ENCODE assay signal across 9 cellular contexts in genomic region chr11:35526370-35526792, GRCh38. TPM values are rescaled to one million over a fixed set of nuclear protein-coding genes. Genes with fewer than 3 reads are reported as not detected.
DNase-seq lines count a peak whose midpoint lies in the region; ATAC-seq and TF ChIP-seq lines count a peak whose summit lies in the region.
"Had no signal": no experiment of that assay in that cellular context is flagged by ENCODE, and none has a peak within 500 bp of the region (broad histone marks: within the 10 kb centered on the region; RNA-seq: fewer than 3 reads in every experiment).

No MANE protein-coding gene starts in this region.

- H3K36me3 ChIP-seq in fibroblast of lung (ENCODE audit: control insufficient read depth, insufficient read depth, low read length) (no peaks in the 10 kb centered on the region), rectal smooth muscle tissue (ENCODE audit: control insufficient read depth, insufficient read depth, low read length) (no peaks in the 10 kb centered on the region)

- TF ChIP-seq CTCF in fibroblast of lung (conservative IDR thresholded peaks at IDR 0.05 in 1 of 2, IDR thresholded peaks at IDR 0.05 in 1 of 2; ENCODE audit: low read depth in 1 of 2, low read length in 2 of 2) = no peak

- peaks cover 13% of the 10 kb centered on the region for H3K79me2 ChIP-seq in fibroblast of lung (ENCODE audit: control insufficient read depth, insufficient read depth, low read length)

- no peaks in the 10 kb centered on the region for H4K20me1 ChIP-seq in fibroblast of lung (ENCODE audit: control insufficient read depth, extremely low read depth, insufficient read depth, low read length)

- H3K4me1 ChIP-seq in fibroblast of lung (ENCODE audit: control insufficient read depth, extremely low read depth, insufficient read depth, low read length) (peaks cover 31% of the 10 kb centered on the region), rectal smooth muscle tissue (ENCODE audit: control insufficient read depth, insufficient read depth, low read length) (peaks cover 5% of the 10 kb centered on the region)

- H2AFZ ChIP-seq in fibroblast of lung (ENCODE audit: low read length) = peak overlapping the region; percentile 71

- H3K27me3 ChIP-seq in fibroblast of lung (ENCODE audit: control insufficient read depth, insufficient read depth, low read length) = no peaks in the 10 kb centered on the region
- H3K27me3 ChIP-seq in rectal smooth muscle tissue (ENCODE audit: control insufficient read depth, insufficient read depth, low read length) = peaks cover 4% of the 10 kb centered on the region

- H3K27ac ChIP-seq in fibroblast of lung (ENCODE audit: insufficient read depth, low read length) (peak overlapping the region; percentile 70), rectal smooth muscle tissue (ENCODE audit: low read depth, low read length) (no peak overlapping the region)

- no peaks in the 10 kb centered on the region for H3K9me3 ChIP-seq in fibroblast of lung (ENCODE audit: control insufficient read depth, insufficient read depth, low read depth, low read length)

- H3K9ac ChIP-seq in fibroblast of lung (ENCODE audit: insufficient read depth, low read length) (no peak overlapping the region), rectal smooth muscle tissue (ENCODE audit: low read length) (no peak overlapping the region)

- DNase-seq in NCI-H446 treated with DMSO at 0.1 percent for 48 hours (lab: John Stamatoyannopoulos, UW) (peak; percentile 36), NCI-H446 (lab: John Stamatoyannopoulos, UW) (no peak), NCI-H69 (lab: John Stamatoyannopoulos, UW) (peak; percentile 89), fibroblast of lung (ENCODE audit: low read depth in 2 of 2) (peak; percentile 38 to 61), DMS153 treated with DMSO at 0.1 percent for 48 hours (lab: John Stamatoyannopoulos, UW; ENCODE audit: unreplicated experiment) (no peak)
- DNase-seq: activated CD8-positive, alpha-beta memory T cell treated with anti-CD3 and anti-CD28 coated beads, Interleukin-2, amount 50 U/mL, for 48 hours had no signal

- peak overlapping the region; percentile 56 to 90 (median 74) for H3K4me3 ChIP-seq in fibroblast of lung (replicated peaks in 1 of 4; ENCODE audit: control extremely low read depth in 1 of 4, insufficient read depth in 1 of 4, low read depth in 3 of 4, low read length in 4 of 4)
- peak overlapping the region; percentile 60 for H3K4me3 ChIP-seq in rectal smooth muscle tissue (ENCODE audit: low read length)

- peak overlapping the region; percentile 92 for H3K4me2 ChIP-seq in fibroblast of lung (ENCODE audit: extremely low read depth, insufficient read depth, low read length)

- ATAC-seq in GM18861 (IDR thresholded peaks at IDR 0.05; ENCODE audit: unreplicated experiment) (no peak), HG02623 (IDR thresholded peaks at IDR 0.05; ENCODE audit: unreplicated experiment) (no peak)

RNA-seq across cellular contexts. Expression of gene PAMR1, which starts 1.0 kb away (rescaled TPM):
- total RNA-seq in fibroblast of lung = 159 and 189 TPM in 2 replicates
- polyA plus RNA-seq in fibroblast of lung = 120 and 132 TPM in 2 replicates
- polyA plus RNA-seq in fibroblast of lung (2012) = 94.3 and 96.9 TPM in 2 replicates
- polyA minus RNA-seq in fibroblast of lung (ENCODE audit: low replicate concordance) = 150 and 151 TPM in 2 replicates

Comparison
In these comparisons a context has a peak if more than half of its experiments do, and no peak if none do; other contexts are left out.
1. DNase-seq: peak in NCI-H446 treated with DMSO at 0.1 percent for 48 hours (single experiment), NCI-H69 (single experiment) and fibroblast of lung (2 of 2); none in NCI-H446 (0 of 2) and DMS153 treated with DMSO at 0.1 percent for 48 hours (single experiment).